8 cellular contexts compared by ENCODE assay signal in the genomic region with DNA sequence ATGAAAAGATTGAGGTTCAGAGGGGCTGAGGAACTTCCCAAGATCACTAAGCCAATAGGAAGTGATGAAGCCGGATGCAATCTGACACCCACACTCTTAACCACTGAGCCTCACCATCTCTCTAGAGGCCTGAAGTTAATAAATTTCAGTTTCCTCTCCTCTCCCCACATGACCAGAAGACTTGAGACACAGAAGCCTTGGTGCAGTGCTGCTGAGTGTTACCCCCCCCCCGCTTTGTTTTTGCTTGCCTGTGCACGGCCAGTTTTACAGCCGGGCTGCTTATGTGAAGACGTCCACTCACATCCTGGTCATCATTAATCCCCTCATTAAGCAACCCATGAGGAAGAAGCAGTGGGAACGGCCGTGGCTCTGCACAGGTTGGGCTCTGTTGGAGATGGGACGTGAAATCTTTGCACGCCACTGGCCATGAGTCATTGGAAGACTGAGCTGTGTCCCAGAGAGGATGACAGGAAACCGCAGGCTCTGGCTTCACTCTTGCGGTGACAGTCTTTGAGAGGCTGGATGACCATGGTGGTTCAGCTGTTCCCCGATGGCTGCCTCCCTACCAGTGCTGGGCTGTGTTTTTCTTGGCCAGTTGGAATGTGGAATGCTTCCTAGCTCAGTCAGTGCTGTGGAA.
DNase-seq lines count a peak whose midpoint lies in the region; ATAC-seq and TF ChIP-seq lines count a peak whose summit lies in the region.

No MANE protein-coding gene starts in this region.

- TF ChIP-seq EP300 in SK-N-SH (IDR thresholded peaks at IDR 0.05; ENCODE audit: borderline replicate concordance in 1 of 2, low read depth in 1 of 2, low read length in 1 of 2): peak; percentile 71 to 99

- H3K9me2 ChIP-seq in SK-N-SH: no peaks in the 10 kb centered on the region

- TF ChIP-seq RAD21 in SK-N-SH (IDR thresholded peaks at IDR 0.05; ENCODE audit: low read length): no peak

- peaks cover 8 to 22% of the 10 kb centered on the region in 2 experiments for H3K4me1 ChIP-seq in SK-N-SH (ENCODE audit: control insufficient read depth in 1 of 2, insufficient read depth in 2 of 2, low read depth in 1 of 2, low read length in 1 of 2)

- H3K27ac ChIP-seq in SK-N-SH (ENCODE audit: low read depth in 2 of 2, low read length in 1 of 2) (peak overlapping the region; percentile 95 to 100), RWPE1 (no peak overlapping the region; the same call in 1 of the 2 replicates)

- H3K9ac ChIP-seq in SK-N-SH: peak overlapping the region; percentile 72

- H3K36me3 ChIP-seq in SK-N-SH (replicated peaks in 1 of 2; ENCODE audit: control insufficient read depth in 1 of 2, insufficient read depth in 2 of 2, low read length in 1 of 2) (no peaks in the 10 kb centered on the region), kidney epithelial cell (ENCODE audit: control insufficient read depth, insufficient read depth, low read length) (no peaks in the 10 kb centered on the region)

- H2AFZ ChIP-seq in SK-N-SH (ENCODE audit: low read depth): 0 out of 2 replicates have a peak overlapping the region, but pooled peaks have one; percentile 38

- H3K4me2 ChIP-seq in SK-N-SH: peak overlapping the region; percentile 80

- H3K4me3 ChIP-seq in SK-N-SH (ENCODE audit: low read depth in 2 of 2, low read length in 1 of 2) (peak overlapping the region; percentile 23 to 27; a peak in 2 of 4 replicates), kidney epithelial cell (ENCODE audit: low read depth, low read length) (no peak overlapping the region)

- POLR2A ChIA-PET in SK-N-SH (lab: Yijun Ruan, JAX): no interaction called here
- POLR2A ChIA-PET in RWPE1 (lab: Yijun Ruan, JAX; ENCODE audit: low non-redundant PET): no interaction called here

- no peaks in the 10 kb centered on the region for H4K20me1 ChIP-seq in SK-N-SH (ENCODE audit: insufficient read depth)

- H3K9me3 ChIP-seq in SK-N-SH: no peaks in the 10 kb centered on the region

- peaks cover 33% of the 10 kb centered on the region for H3F3A ChIP-seq in SK-N-SH (replicated peaks; ENCODE audit: insufficient read depth)

- CTCF ChIA-PET in SK-N-SH (lab: Yijun Ruan, JAX) (interaction anchor here (0.6 kb wide), 1 partner anchor 314 kb away, joined by 3 read pairs; no protein-coding TSS in a partner anchor), RWPE1 (lab: Yijun Ruan, JAX) (no interaction called here)

- ATAC-seq in HG02623 (IDR thresholded peaks at IDR 0.05; ENCODE audit: unreplicated experiment): peak; percentile 71

- H3K27me3 ChIP-seq in SK-N-SH (ENCODE audit: insufficient read depth) (no peaks in the 10 kb centered on the region), kidney epithelial cell (ENCODE audit: control insufficient read depth, insufficient read depth, low read length) (no peaks in the 10 kb centered on the region)

- no peak for TF ChIP-seq CTCF in SK-N-SH (IDR thresholded peaks at IDR 0.05)
- no peak for TF ChIP-seq CTCF in kidney epithelial cell (IDR thresholded peaks at IDR 0.05; ENCODE audit: insufficient read depth, low read length, poor library complexity, severe bottlenecking)
- TF ChIP-seq CTCF in RWPE1 (conservative IDR thresholded peaks at IDR 0.05; ENCODE audit: low read depth): no peak

- WGBS in SK-N-SH (ENCODE audit: low lambda C conversion rate): under 1% methylated on average over 10 of the region's 12 CpGs

- DNase-seq in COLO829 (ENCODE audit: low spot score) (peak; percentile 90), SK-N-SH (no peak), kidney epithelial cell (ENCODE audit: low read depth) (peak; percentile 98), RWPE1 (ENCODE audit: low spot score) (no peak)
- no peak for DNase-seq in activated CD8-positive, alpha-beta memory T cell treated with anti-CD3 and anti-CD28 coated beads, Interleukin-2, amount 50 U/mL, for 4 hours
- DNase-seq in activated T-cell treated with anti-CD3 and anti-CD28 coated beads, Interleukin-2, amount 50 U/mL, for 1 hour: no peak
- no peak for DNase-seq in stimulated activated CD4-positive, alpha-beta T cell treated with anti-CD3 and anti-CD28 coated beads, Interleukin-2, amount 100 ng/mL, for 24 hours

- H3K79me2 ChIP-seq in SK-N-SH (ENCODE audit: insufficient read depth): no peaks in the 10 kb centered on the region

TF ChIP-seq in SK-N-SH, 30 proteins besides CTCF, POLR2A, EP300 and RAD21 (continues in another document):
- TF ChIP-seq CHD2 (IDR thresholded peaks at IDR 0.05; ENCODE audit: low read length, partially characterized antibody): no peak
- TF ChIP-seq TAF1 (IDR thresholded peaks at IDR 0.05; ENCODE audit: borderline replicate concordance, low read depth, low read length): 0 out of 2 replicates have a peak, but pooled peaks have one; percentile 4
- TF ChIP-seq, protein P1, sequence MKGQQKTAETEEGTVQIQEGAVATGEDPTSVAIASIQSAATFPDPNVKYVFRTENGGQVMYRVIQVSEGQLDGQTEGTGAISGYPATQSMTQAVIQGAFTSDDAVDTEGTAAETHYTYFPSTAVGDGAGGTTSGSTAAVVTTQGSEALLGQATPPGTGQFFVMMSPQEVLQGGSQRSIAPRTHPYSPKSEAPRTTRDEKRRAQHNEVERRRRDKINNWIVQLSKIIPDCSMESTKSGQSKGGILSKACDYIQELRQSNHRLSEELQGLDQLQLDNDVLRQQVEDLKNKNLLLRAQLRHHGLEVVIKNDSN (IDR thresholded peaks at IDR 0.05; ENCODE audit: borderline replicate concordance, low read depth): peak; percentile 71
- TF ChIP-seq, protein P2, sequence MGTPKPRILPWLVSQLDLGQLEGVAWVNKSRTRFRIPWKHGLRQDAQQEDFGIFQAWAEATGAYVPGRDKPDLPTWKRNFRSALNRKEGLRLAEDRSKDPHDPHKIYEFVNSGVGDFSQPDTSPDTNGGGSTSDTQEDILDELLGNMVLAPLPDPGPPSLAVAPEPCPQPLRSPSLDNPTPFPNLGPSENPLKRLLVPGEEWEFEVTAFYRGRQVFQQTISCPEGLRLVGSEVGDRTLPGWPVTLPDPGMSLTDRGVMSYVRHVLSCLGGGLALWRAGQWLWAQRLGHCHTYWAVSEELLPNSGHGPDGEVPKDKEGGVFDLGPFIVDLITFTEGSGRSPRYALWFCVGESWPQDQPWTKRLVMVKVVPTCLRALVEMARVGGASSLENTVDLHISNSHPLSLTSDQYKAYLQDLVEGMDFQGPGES (IDR thresholded peaks at IDR 0.05; ENCODE audit: low read depth, low read length): no peak
- peak; percentile 81; the same call in 1 of the 2 replicates for TF ChIP-seq SIN3A (IDR thresholded peaks at IDR 0.05; ENCODE audit: borderline replicate concordance, low read depth, low read length)
- no peak for TF ChIP-seq GATA2 (CRISPR knock-in tag; IDR thresholded peaks at IDR 0.05)
- no peak for TF ChIP-seq MXI1 (IDR thresholded peaks at IDR 0.05; ENCODE audit: low read depth, low read length)
- peak; percentile 99 for TF ChIP-seq TCF12 (IDR thresholded peaks at IDR 0.05)
- TF ChIP-seq, protein P3, sequence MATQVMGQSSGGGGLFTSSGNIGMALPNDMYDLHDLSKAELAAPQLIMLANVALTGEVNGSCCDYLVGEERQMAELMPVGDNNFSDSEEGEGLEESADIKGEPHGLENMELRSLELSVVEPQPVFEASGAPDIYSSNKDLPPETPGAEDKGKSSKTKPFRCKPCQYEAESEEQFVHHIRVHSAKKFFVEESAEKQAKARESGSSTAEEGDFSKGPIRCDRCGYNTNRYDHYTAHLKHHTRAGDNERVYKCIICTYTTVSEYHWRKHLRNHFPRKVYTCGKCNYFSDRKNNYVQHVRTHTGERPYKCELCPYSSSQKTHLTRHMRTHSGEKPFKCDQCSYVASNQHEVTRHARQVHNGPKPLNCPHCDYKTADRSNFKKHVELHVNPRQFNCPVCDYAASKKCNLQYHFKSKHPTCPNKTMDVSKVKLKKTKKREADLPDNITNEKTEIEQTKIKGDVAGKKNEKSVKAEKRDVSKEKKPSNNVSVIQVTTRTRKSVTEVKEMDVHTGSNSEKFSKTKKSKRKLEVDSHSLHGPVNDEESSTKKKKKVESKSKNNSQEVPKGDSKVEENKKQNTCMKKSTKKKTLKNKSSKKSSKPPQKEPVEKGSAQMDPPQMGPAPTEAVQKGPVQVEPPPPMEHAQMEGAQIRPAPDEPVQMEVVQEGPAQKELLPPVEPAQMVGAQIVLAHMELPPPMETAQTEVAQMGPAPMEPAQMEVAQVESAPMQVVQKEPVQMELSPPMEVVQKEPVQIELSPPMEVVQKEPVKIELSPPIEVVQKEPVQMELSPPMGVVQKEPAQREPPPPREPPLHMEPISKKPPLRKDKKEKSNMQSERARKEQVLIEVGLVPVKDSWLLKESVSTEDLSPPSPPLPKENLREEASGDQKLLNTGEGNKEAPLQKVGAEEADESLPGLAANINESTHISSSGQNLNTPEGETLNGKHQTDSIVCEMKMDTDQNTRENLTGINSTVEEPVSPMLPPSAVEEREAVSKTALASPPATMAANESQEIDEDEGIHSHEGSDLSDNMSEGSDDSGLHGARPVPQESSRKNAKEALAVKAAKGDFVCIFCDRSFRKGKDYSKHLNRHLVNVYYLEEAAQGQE (IDR thresholded peaks at IDR 0.05; ENCODE audit: low read depth, low read length): peak; percentile 56; the same call in 1 of the 2 replicates
- peak; percentile 89; the same call in 1 of the 2 replicates for TF ChIP-seq RXRA (IDR thresholded peaks at IDR 0.05; ENCODE audit: borderline replicate concordance, low read depth)
- TF ChIP-seq, protein P4, sequence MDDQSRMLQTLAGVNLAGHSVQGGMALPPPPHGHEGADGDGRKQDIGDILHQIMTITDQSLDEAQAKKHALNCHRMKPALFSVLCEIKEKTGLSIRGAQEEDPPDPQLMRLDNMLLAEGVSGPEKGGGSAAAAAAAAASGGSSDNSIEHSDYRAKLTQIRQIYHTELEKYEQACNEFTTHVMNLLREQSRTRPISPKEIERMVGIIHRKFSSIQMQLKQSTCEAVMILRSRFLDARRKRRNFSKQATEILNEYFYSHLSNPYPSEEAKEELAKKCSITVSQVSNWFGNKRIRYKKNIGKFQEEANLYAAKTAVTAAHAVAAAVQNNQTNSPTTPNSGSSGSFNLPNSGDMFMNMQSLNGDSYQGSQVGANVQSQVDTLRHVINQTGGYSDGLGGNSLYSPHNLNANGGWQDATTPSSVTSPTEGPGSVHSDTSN (IDR thresholded peaks at IDR 0.05): peak; percentile 98
- peak; percentile 93 for TF ChIP-seq FOXM1 (IDR thresholded peaks at IDR 0.05; ENCODE audit: low read depth)
- TF ChIP-seq, protein P5, sequence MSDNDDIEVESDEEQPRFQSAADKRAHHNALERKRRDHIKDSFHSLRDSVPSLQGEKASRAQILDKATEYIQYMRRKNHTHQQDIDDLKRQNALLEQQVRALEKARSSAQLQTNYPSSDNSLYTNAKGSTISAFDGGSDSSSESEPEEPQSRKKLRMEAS (IDR thresholded peaks at IDR 0.05; ENCODE audit: low read depth): peak; percentile 82
- TF ChIP-seq JUND (IDR thresholded peaks at IDR 0.05): peak; percentile 93
- no peak; the same call in 1 of the 2 replicates for TF ChIP-seq SMC3 (IDR thresholded peaks at IDR 0.05; ENCODE audit: low read depth, low read length)

Comparison
In these comparisons a context has a peak if more than half of its experiments do, and no peak if none do; other contexts are left out.
1. DNase-seq: peak in COLO829 (single experiment) and kidney epithelial cell (single experiment); none in SK-N-SH (single experiment), activated CD8-positive, alpha-beta memory T cell treated with anti-CD3 and anti-CD28 coated beads, Interleukin-2, amount 50 U/mL, for 4 hours (single experiment), activated T-cell treated with anti-CD3 and anti-CD28 coated beads, Interleukin-2, amount 50 U/mL, for 1 hour (single experiment), stimulated activated CD4-positive, alpha-beta T cell treated with anti-CD3 and anti-CD28 coated beads, Interleukin-2, amount 100 ng/mL, for 24 hours (0 of 2) and RWPE1 (single experiment).